Comparison of ENCODE assay signal across 25 cellular contexts in the genomic region with DNA sequence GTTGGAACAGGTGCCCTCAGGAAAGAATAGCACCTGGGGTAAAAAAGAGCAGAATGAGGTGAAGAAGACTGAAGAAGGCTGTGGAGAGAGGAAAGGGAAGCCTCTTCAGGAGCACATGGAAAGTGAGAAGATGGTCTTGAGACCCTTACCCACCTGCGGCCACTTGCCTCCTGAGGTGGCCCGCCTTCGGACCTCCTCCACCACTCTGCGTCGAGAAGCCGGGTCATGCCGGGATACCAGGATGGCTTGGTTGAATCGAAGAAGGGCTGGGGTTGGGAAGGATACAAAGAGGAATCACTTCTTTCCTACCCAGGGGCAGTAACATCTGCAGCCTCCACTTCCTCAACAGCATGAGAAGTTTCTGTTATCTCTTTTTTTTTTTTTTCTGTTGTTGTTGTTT. TPM values are rescaled to one million over a fixed set of nuclear protein-coding genes. Genes with fewer than 3 reads are reported as not detected.
"Had no signal": no experiment of that assay in that cellular context is flagged by ENCODE, and none has a peak within 500 bp of the region (broad histone marks: within the 10 kb centered on the region; RNA-seq: fewer than 3 reads in every experiment).

No MANE protein-coding gene starts in this region.

- ATAC-seq: PC-3 had no signal

- H3K36me3 Mint-ChIP-seq: activated naive CD8-positive, alpha-beta T cell had no signal

- H3K9me3 Mint-ChIP-seq: activated CD4-positive, alpha-beta memory T cell treated with anti-CD3 and anti-CD28 coated beads for 36 hours; activated CD4-positive, alpha-beta T cell treated with anti-CD3 and anti-CD28 coated beads, Interleukin-2, amount 10 ng/mL, durations not matched to agents 7 days and 5 days; brain; central memory CD8-positive, alpha-beta T cell; T-helper 1 cell treated with Interleukin-12 subunit alpha and Interleukin-12 subunit beta and Interleukin-4 antibody, amounts not matched to agents 30 μg/mL and 1 μg/mL, for 36 hours had no signal

- H3K27me3 Mint-ChIP-seq: activated CD4-positive, alpha-beta memory T cell treated with anti-CD3 and anti-CD28 coated beads for 36 hours; activated CD4-positive, alpha-beta T cell treated with anti-CD3 and anti-CD28 coated beads, Interleukin-2, amount 10 ng/mL, durations not matched to agents 7 days and 5 days; activated naive CD8-positive, alpha-beta T cell; brain; central memory CD8-positive, alpha-beta T cell had no signal

- H3K27ac ChIP-seq: KMS-11, VCaP had no signal

- DNase-seq: activated CD4-positive, alpha-beta memory T cell treated with anti-CD3 and anti-CD28 coated beads for 36 hours; activated CD4-positive, alpha-beta T cell treated with anti-CD3 and anti-CD28 coated beads, Interleukin-2, amount 10 ng/mL, durations not matched to agents 7 days and 5 days; activated CD4-positive, CD25-positive, alpha-beta regulatory T cell; activated CD8-positive, alpha-beta memory T cell treated with anti-CD3 and anti-CD28 coated beads for 24 hours; activated naive CD4-positive, alpha-beta T cell; activated T-cell treated with anti-CD3 and anti-CD28 coated beads for 4 hours; amygdala; MM.1S; NCI-H1105 treated with DMSO at 0.1 percent for 48 hours; NCI-H1436 treated with DMSO at 0.1 percent for 48 hours; NCI-H187; NCI-H2081; NCI-H510A treated with DMSO at 0.1 percent for 48 hours; NCI-H69; PC-3; SHP77 treated with DMSO at 0.1 percent for 48 hours; T-helper 9 cell had no signal

- H3K27ac Mint-ChIP-seq: activated CD4-positive, alpha-beta memory T cell treated with anti-CD3 and anti-CD28 coated beads for 36 hours; activated naive CD8-positive, alpha-beta T cell; T-helper 1 cell treated with Interleukin-12 subunit alpha and Interleukin-12 subunit beta and Interleukin-4 antibody, amounts not matched to agents 30 μg/mL and 1 μg/mL, for 36 hours had no signal

RNA-seq across cellular contexts. Expression of gene NUTM1, which starts 20.9 kb away (rescaled TPM):
- total RNA-seq: activated CD4-positive, alpha-beta memory T cell treated with anti-CD3 and anti-CD28 coated beads for 36 hours; activated CD4-positive, alpha-beta T cell treated with anti-CD3 and anti-CD28 coated beads, Interleukin-2, amount 10 ng/mL, durations not matched to agents 7 days and 5 days; astrocyte; SK-MEL-5 had no signal
